In the genomic region with DNA sequence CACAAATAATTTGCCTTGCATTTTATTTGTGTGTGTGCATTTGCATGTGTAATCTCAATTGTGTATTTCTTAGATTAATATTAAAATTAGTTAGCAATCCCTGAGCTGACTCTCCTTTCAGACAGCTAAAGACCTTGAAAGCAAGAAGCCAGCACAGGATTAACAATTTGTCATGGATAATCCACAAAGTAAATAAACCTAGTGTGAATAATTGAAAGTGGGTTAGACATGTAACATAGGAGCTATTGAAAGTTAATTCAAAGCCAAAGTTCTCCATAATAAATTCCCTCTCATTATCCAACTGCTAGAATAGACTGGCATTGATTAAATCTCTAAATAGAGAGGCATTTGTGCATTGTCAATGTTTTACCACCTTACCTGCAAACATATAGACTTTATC, we compare ENCODE assay signal across 33 cellular contexts.
"Had no signal": no experiment of that assay in that cellular context is flagged by ENCODE, and none has a peak within 500 bp of the region (broad histone marks: within the 10 kb centered on the region; RNA-seq: fewer than 3 reads in every experiment).

No MANE protein-coding gene starts in this region.

- H2AFZ ChIP-seq: hepatocyte, parathyroid adenoma had no signal

- H3K9me3 ChIP-seq: gastroesophageal sphincter, heart left ventricle, mucosa of descending colon, right atrium auricular region, testis, tibial artery had no signal

- H3K4me3 ChIP-seq: dorsolateral prefrontal cortex, gastroesophageal sphincter, heart left ventricle, hepatocyte, lung, mucosa of descending colon, right atrium auricular region, smooth muscle cell, testis, tibial artery had no signal

- H3K4me1 ChIP-seq: foreskin keratinocyte, gastroesophageal sphincter, heart left ventricle, parathyroid adenoma, right atrium auricular region, testis, tibial artery had no signal

- H3K36me3 ChIP-seq: gastroesophageal sphincter, right atrium auricular region had no signal

- H3K4me1 Mint-ChIP-seq: memory B cell; mesothelial cell of epicardium; naive B cell; stimulated activated memory B cell treated with anti-CD40 and anti-IgM and Interleukin-4, amounts not matched to agents 10 μg/mL and 1 μg/mL and 100 μg/mL, for 72 hours had no signal

- H3K4me2 ChIP-seq: hepatocyte, smooth muscle cell had no signal

- H3K27me3 Mint-ChIP-seq: memory B cell; naive B cell; natural killer cell treated with Interleukin-12 subunit alpha and Interleukin-12 subunit beta and Interleukin-15 and Interleukin-18, amount 100 ng/mL, for 72 hours; progenitor cell of endocrine pancreas; stimulated activated memory B cell treated with anti-CD40 and anti-IgM and Interleukin-4, amounts not matched to agents 10 μg/mL and 1 μg/mL and 100 μg/mL, for 72 hours; type B pancreatic cell had no signal

- DNase-seq: dorsolateral prefrontal cortex; effector CD4-positive, alpha-beta T cell; endodermal cell; foreskin keratinocyte; heart left ventricle; kidney; mucosa of descending colon; naive B cell; stimulated activated CD4-positive, alpha-beta T cell treated with anti-CD3 and anti-CD28 coated beads, Interleukin-12 subunit alpha, Interleukin-12 subunit beta, amount 100 ng/mL, for 4 hours; stimulated activated CD4-positive, alpha-beta T cell treated with anti-CD3 and anti-CD28 coated beads, Interleukin-1b, Interleukin-23, amount 100 ng/mL, for 48 hours; stimulated activated CD4-positive, alpha-beta T cell treated with anti-CD3 and anti-CD28 coated beads, Interleukin-4, amount 100 ng/mL, for 24 hours; stimulated activated naive CD8-positive, alpha-beta T cell treated with anti-CD3 and anti-CD28 coated beads, Interleukin-15, Interleukin-2, amounts not matched to agents 100 U/mL and 50 U/mL, for 24 hours; substantia nigra; testis; tibial artery had no signal

- H3K27ac ChIP-seq: dorsolateral prefrontal cortex, epithelial cell of prostate, foreskin keratinocyte, gastroesophageal sphincter, heart left ventricle, hepatocyte, parathyroid adenoma, right atrium auricular region, testis, tibial artery had no signal

- H3K27me3 ChIP-seq: dorsolateral prefrontal cortex, foreskin keratinocyte, gastroesophageal sphincter, heart left ventricle, hepatocyte, right atrium auricular region, testis, tibial artery had no signal

- H3K9ac ChIP-seq: parathyroid adenoma had no signal

- H3K27ac Mint-ChIP-seq: endodermal cell; memory B cell; mesothelial cell of epicardium; naive B cell; natural killer cell treated with Interleukin-12 subunit alpha and Interleukin-12 subunit beta and Interleukin-15 and Interleukin-18, amount 100 ng/mL, for 72 hours; progenitor cell of endocrine pancreas; stimulated activated memory B cell treated with anti-CD40 and anti-IgM and Interleukin-4, amounts not matched to agents 10 μg/mL and 1 μg/mL and 100 μg/mL, for 72 hours; type B pancreatic cell had no signal

- H3K4me3 Mint-ChIP-seq: endodermal cell; memory B cell; mesothelial cell of epicardium; naive B cell; natural killer cell treated with Interleukin-12 subunit alpha and Interleukin-12 subunit beta and Interleukin-15 and Interleukin-18, amount 100 ng/mL, for 72 hours; neural crest cell; stimulated activated memory B cell treated with anti-CD40 and anti-IgM and Interleukin-4, amounts not matched to agents 10 μg/mL and 1 μg/mL and 100 μg/mL, for 72 hours; type B pancreatic cell had no signal

- FAIRE-seq: colon, kidney had no signal

- H3K36me3 Mint-ChIP-seq: memory B cell; naive B cell; natural killer cell treated with Interleukin-12 subunit alpha and Interleukin-12 subunit beta and Interleukin-15 and Interleukin-18, amount 100 ng/mL, for 72 hours; stimulated activated memory B cell treated with anti-CD40 and anti-IgM and Interleukin-4, amounts not matched to agents 10 μg/mL and 1 μg/mL and 100 μg/mL, for 72 hours had no signal

- H3K9me3 Mint-ChIP-seq: neural crest cell, type B pancreatic cell had no signal

- ATAC-seq: esophagus mucosa; foreskin keratinocyte; gastroesophageal sphincter; heart left ventricle; left lobe of liver; mucosa of descending colon; natural killer cell treated with Interleukin-12 subunit alpha and Interleukin-12 subunit beta and Interleukin-15 and Interleukin-18, amount 100 ng/mL, for 72 hours; sciatic nerve; stimulated activated memory B cell treated with anti-CD40 and anti-IgM and Interleukin-4, amounts not matched to agents 10 μg/mL and 1 μg/mL and 100 μg/mL, for 72 hours; stimulated activated naive CD8-positive, alpha-beta T cell treated with anti-CD3 and anti-CD28 coated beads, Interleukin-15, Interleukin-2, amounts not matched to agents 100 U/mL and 50 U/mL, for 24 hours had no signal

- H3K79me2 ChIP-seq: hepatocyte had no signal
